ENCODE assay signal across 28 cellular contexts in the genomic region with DNA sequence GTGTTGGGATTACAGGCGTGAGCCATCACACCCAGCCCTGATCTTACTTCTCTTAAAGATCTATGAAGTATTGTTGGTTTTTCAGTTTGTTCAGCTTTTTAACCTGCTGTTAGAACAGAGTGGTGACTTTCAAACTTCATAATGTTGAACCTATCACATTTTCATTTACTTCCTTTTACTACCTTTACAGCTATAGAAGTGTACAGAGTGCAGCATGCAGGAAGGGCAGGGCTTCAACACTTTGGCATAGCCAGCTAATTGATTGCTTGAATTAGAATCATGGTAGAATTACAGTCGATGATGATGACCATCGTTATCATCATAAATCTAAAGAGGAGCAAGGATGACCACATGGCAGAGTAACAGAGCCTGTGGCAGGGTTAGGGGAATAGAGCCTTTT. TPM values are rescaled to one million over a fixed set of nuclear protein-coding genes. Genes with fewer than 3 reads are reported as not detected.
DNase-seq lines count a peak whose midpoint lies in the region; ATAC-seq, FAIRE-seq and TF ChIP-seq lines count a peak whose summit lies in the region.
"Had no signal": no experiment of that assay in that cellular context is flagged by ENCODE, and none has a peak within 500 bp of the region (broad histone marks: within the 10 kb centered on the region; RNA-seq: fewer than 3 reads in every experiment).

No MANE protein-coding gene starts in this region.

- TF ChIP-seq CTCF in CD8-positive, alpha-beta T cell (IDR thresholded peaks at IDR 0.05) = no peak
- no peak for TF ChIP-seq CTCF in natural killer cell (IDR thresholded peaks at IDR 0.05)

- intact Hi-C loops in CD8-positive, alpha-beta T cell (cut with DNase I, micrococcal nuclease) = no loop called here
- intact Hi-C loops in dendritic cell treated with granulocyte-macrophage colony-stimulating factor and Interleukin-4, amounts not matched to agents 40 ng/mL and 50 ng/mL, for 4 days (cut with micrococcal nuclease) = loop anchor here (10.0 kb wide), 1 partner anchor 64 kb away; no protein-coding TSS in a partner anchor
- intact Hi-C loops in natural killer cell (cut with micrococcal nuclease) = no loop called here

- DNase-seq in CD8-positive, alpha-beta T cell = no peak
- DNase-seq in CD8-positive, alpha-beta memory T cell = no peak
- DNase-seq in natural killer cell (no peak), T-cell (no peak), RCC 7860 (ENCODE audit: low spot score) (no peak)
- no peak for DNase-seq in activated CD4-positive, alpha-beta T cell treated with anti-CD3 and anti-CD28 coated beads for 1 hour
- DNase-seq: activated gamma-delta T cell; caudate nucleus; DMS153; esophagus squamous epithelium; foreskin melanocyte; H9; heart right ventricle; lower lobe of right lung; NCI-H146; NCI-H2107; NCI-H345; NCI-H774; stimulated activated CD4-positive, alpha-beta T cell treated with anti-CD3 and anti-CD28 coated beads, Interleukin-2, amount 100 ng/mL, for 24 hours; tibial artery had no signal

- H3K4me3 Mint-ChIP-seq in CD8-positive, alpha-beta T cell = no peak overlapping the region
- H3K4me3 Mint-ChIP-seq in CD8-positive, alpha-beta memory T cell = peak overlapping the region in 2 of 7 donors; percentile 52 to 78
- H3K4me3 Mint-ChIP-seq in dendritic cell treated with granulocyte-macrophage colony-stimulating factor and Interleukin-4, amounts not matched to agents 40 ng/mL and 50 ng/mL, for 4 days = no peak overlapping the region
- H3K4me3 Mint-ChIP-seq in natural killer cell (peak overlapping the region; percentile 78), T-cell (peak overlapping the region in 1 of 3 donors; percentile 22)
- H3K4me3 Mint-ChIP-seq: activated CD4-positive, alpha-beta memory T cell treated with anti-CD3 and anti-CD28 coated beads for 36 hours; H9 had no signal

- ATAC-seq in CD8-positive, alpha-beta T cell = no peak
- ATAC-seq in natural killer cell (peak in 2 of 3 donors; percentile 33 to 42), T-cell (replicated peaks in 1 of 4) (no peak)
- ATAC-seq: heart right ventricle, lower lobe of right lung had no signal

- no peak overlapping the region for H3K27ac ChIP-seq in CD8-positive, alpha-beta T cell (ENCODE audit: low read depth, low read length)
- no peak overlapping the region for H3K27ac ChIP-seq in CD8-positive, alpha-beta memory T cell (ENCODE audit: low read depth, low read length)
- H3K27ac ChIP-seq: BLaER1, esophagus squamous epithelium, heart right ventricle, lower lobe of right lung, RWPE1, SJSA1, tibial artery had no signal

- H3K4me1 ChIP-seq in CD8-positive, alpha-beta T cell (ENCODE audit: insufficient read depth, low read length) = peaks cover 20% of the 10 kb centered on the region
- no peaks in the 10 kb centered on the region for H3K4me1 ChIP-seq in CD8-positive, alpha-beta memory T cell (ENCODE audit: insufficient read depth, low read length)
- H3K4me1 ChIP-seq: BLaER1, heart right ventricle, lower lobe of right lung, tibial artery had no signal

- no peaks in the 10 kb centered on the region for H3K27me3 ChIP-seq in CD8-positive, alpha-beta T cell (ENCODE audit: insufficient read depth, low read length)
- no peaks in the 10 kb centered on the region for H3K27me3 ChIP-seq in CD8-positive, alpha-beta memory T cell (ENCODE audit: insufficient read depth, low read length, poor library complexity, severe bottlenecking)
- H3K27me3 ChIP-seq: BLaER1, esophagus squamous epithelium, heart right ventricle, SJSA1, tibial artery had no signal

- no peak overlapping the region for H3K4me3 ChIP-seq in CD8-positive, alpha-beta T cell (ENCODE audit: low read depth, low read length)
- H3K4me3 ChIP-seq in CD8-positive, alpha-beta memory T cell (ENCODE audit: low read length) = no peak overlapping the region
- H3K4me3 ChIP-seq: BLaER1, esophagus squamous epithelium, heart right ventricle, lower lobe of right lung, SJSA1, tibial artery had no signal

- no peak for FAIRE-seq in RCC 7860 (lab: Jason Lieb, UNC)
- FAIRE-seq: endometrium, GM12891, TTC549 had no signal

- H3K27ac Mint-ChIP-seq in CD8-positive, alpha-beta T cell = peak overlapping the region; percentile 57
- H3K27ac Mint-ChIP-seq in CD8-positive, alpha-beta memory T cell = peak overlapping the region in 7 of 8 donors; percentile 5 to 77 (median 29)
- H3K27ac Mint-ChIP-seq in dendritic cell treated with granulocyte-macrophage colony-stimulating factor and Interleukin-4, amounts not matched to agents 40 ng/mL and 50 ng/mL, for 4 days = peak overlapping the region; percentile 4
- H3K27ac Mint-ChIP-seq in natural killer cell (peak overlapping the region; percentile 94 to 99), T-cell (no peak overlapping the region)
- H3K27ac Mint-ChIP-seq: activated CD4-positive, alpha-beta memory T cell treated with anti-CD3 and anti-CD28 coated beads for 36 hours; H9 had no signal

- H3K36me3 ChIP-seq in CD8-positive, alpha-beta T cell (ENCODE audit: insufficient read depth, low read length) = peaks cover 6% of the 10 kb centered on the region
- no peaks in the 10 kb centered on the region for H3K36me3 ChIP-seq in CD8-positive, alpha-beta memory T cell (ENCODE audit: insufficient read depth, low read length)
- H3K36me3 ChIP-seq: BLaER1, esophagus squamous epithelium, lower lobe of right lung, SJSA1, tibial artery had no signal

- POLR2A ChIA-PET in CD8-positive, alpha-beta T cell (lab: Charles Lee) = interaction anchor here (1.6 to 1.7 kb wide), 2 partner anchors 14 to 28 kb away, joined by 3 to 5 read pairs; no protein-coding TSS in a partner anchor
- POLR2A ChIA-PET in CD8-positive, alpha-beta memory T cell (lab: Charles Lee) = no interaction called here
- POLR2A ChIA-PET in T-cell (lab: Charles Lee) = no interaction called here

- H3K27me3 Mint-ChIP-seq in CD8-positive, alpha-beta T cell (ENCODE audit: low read depth) = no peaks in the 10 kb centered on the region
- peaks cover 0 to 2% of the 10 kb centered on the region in 2 donors for H3K27me3 Mint-ChIP-seq in CD8-positive, alpha-beta memory T cell
- no peaks in the 10 kb centered on the region for H3K27me3 Mint-ChIP-seq in dendritic cell treated with granulocyte-macrophage colony-stimulating factor and Interleukin-4, amounts not matched to agents 40 ng/mL and 50 ng/mL, for 4 days
- H3K27me3 Mint-ChIP-seq in natural killer cell (ENCODE audit: low read depth in 2 of 2) (no peaks in the 10 kb centered on the region), T-cell (no peaks in the 10 kb centered on the region)

- peaks cover 30% of the 10 kb centered on the region for H3K4me1 Mint-ChIP-seq in CD8-positive, alpha-beta T cell (ENCODE audit: low read depth)
- H3K4me1 Mint-ChIP-seq in CD8-positive, alpha-beta memory T cell = peaks cover 29 to 53% (median 40%) of the 10 kb centered on the region in 3 donors
- peaks cover 18% of the 10 kb centered on the region for H3K4me1 Mint-ChIP-seq in dendritic cell treated with granulocyte-macrophage colony-stimulating factor and Interleukin-4, amounts not matched to agents 40 ng/mL and 50 ng/mL, for 4 days (ENCODE audit: low read depth)
- peaks cover 70 to 77% of the 10 kb centered on the region in 2 donors for H3K4me1 Mint-ChIP-seq in natural killer cell
- peaks cover 22 to 27% (median 26%) of the 10 kb centered on the region in 3 donors for H3K4me1 Mint-ChIP-seq in T-cell

- peaks cover 66% of the 10 kb centered on the region for H3K36me3 Mint-ChIP-seq in CD8-positive, alpha-beta T cell
- H3K36me3 Mint-ChIP-seq in CD8-positive, alpha-beta memory T cell = peaks cover 16 to 46% (median 22%) of the 10 kb centered on the region in 3 donors
- H3K36me3 Mint-ChIP-seq in dendritic cell treated with granulocyte-macrophage colony-stimulating factor and Interleukin-4, amounts not matched to agents 40 ng/mL and 50 ng/mL, for 4 days (ENCODE audit: low read depth) = peaks cover 87% of the 10 kb centered on the region
- peaks cover 57% of the 10 kb centered on the region for H3K36me3 Mint-ChIP-seq in natural killer cell
- H3K36me3 Mint-ChIP-seq in T-cell = peaks cover 17% of the 10 kb centered on the region

- CTCF ChIA-PET in CD8-positive, alpha-beta T cell (lab: Charles Lee) = interaction anchor here (1.0 to 5.0 kb wide), 8 partner anchors 29 to 530 kb away, joined by 3 to 91 read pairs (median 16); no protein-coding TSS in a partner anchor
- CTCF ChIA-PET in CD8-positive, alpha-beta memory T cell (lab: Charles Lee) = interaction anchor here (1.2 to 5.0 kb wide), 2 partner anchors 158 to 179 kb away, joined by 3 to 78 read pairs; no protein-coding TSS in a partner anchor
- CTCF ChIA-PET in T-cell (lab: Charles Lee) = interaction anchor here (0.6 to 1.7 kb wide), 5 partner anchors 181 to 513 kb away, joined by 3 to 5 read pairs (median 4); no protein-coding TSS in a partner anchor

- H3K9me3 ChIP-seq in CD8-positive, alpha-beta T cell (ENCODE audit: low read length) = no peaks in the 10 kb centered on the region
- H3K9me3 ChIP-seq in CD8-positive, alpha-beta memory T cell (ENCODE audit: low read length) = no peaks in the 10 kb centered on the region
- H3K9me3 ChIP-seq: BLaER1, esophagus squamous epithelium, lower lobe of right lung, SJSA1, tibial artery had no signal

- H3K9me3 Mint-ChIP-seq in CD8-positive, alpha-beta T cell = no peaks in the 10 kb centered on the region
- no peaks in the 10 kb centered on the region for H3K9me3 Mint-ChIP-seq in CD8-positive, alpha-beta memory T cell
- no peaks in the 10 kb centered on the region for H3K9me3 Mint-ChIP-seq in dendritic cell treated with granulocyte-macrophage colony-stimulating factor and Interleukin-4, amounts not matched to agents 40 ng/mL and 50 ng/mL, for 4 days
- H3K9me3 Mint-ChIP-seq in natural killer cell = no peaks in the 10 kb centered on the region
- no peaks in the 10 kb centered on the region for H3K9me3 Mint-ChIP-seq in T-cell
- H3K9me3 Mint-ChIP-seq: activated CD4-positive, alpha-beta memory T cell treated with anti-CD3 and anti-CD28 coated beads for 36 hours had no signal

RNA-seq across cellular contexts. Expression of gene AOAH, which starts 55.5 kb away (rescaled TPM):
- total RNA-seq in CD8-positive, alpha-beta T cell = 10 to 100 TPM; 30.8 to 35.2 TPM
- total RNA-seq in CD8-positive, alpha-beta memory T cell = 10 to 100 TPM; 25.0 to 26.4 TPM
- 59.2 TPM for polyA plus RNA-seq in CD8-positive, alpha-beta memory T cell
- total RNA-seq in natural killer cell = 100 to 1,000 TPM; 263 to 403 (median 312) TPM
- total RNA-seq in T-cell = 10 to 100 TPM; 13.0 to 78.5 (median 27.5) TPM

Comparison
In these comparisons a context has a peak if more than half of its experiments do, and no peak if none do; other contexts are left out.
1. ATAC-seq: peak in natural killer cell (2 of 3); none in CD8-positive, alpha-beta T cell (single experiment) and T-cell (0 of 4).
2. H3K27ac Mint-ChIP-seq: peak in CD8-positive, alpha-beta T cell (single experiment), CD8-positive, alpha-beta memory T cell (7 of 8), dendritic cell treated with granulocyte-macrophage colony-stimulating factor and Interleukin-4, amounts not matched to agents 40 ng/mL and 50 ng/mL, for 4 days (single experiment) and natural killer cell (2 of 2); none in T-cell (0 of 2).